9 cellular contexts compared by ENCODE assay signal in the genomic region with DNA sequence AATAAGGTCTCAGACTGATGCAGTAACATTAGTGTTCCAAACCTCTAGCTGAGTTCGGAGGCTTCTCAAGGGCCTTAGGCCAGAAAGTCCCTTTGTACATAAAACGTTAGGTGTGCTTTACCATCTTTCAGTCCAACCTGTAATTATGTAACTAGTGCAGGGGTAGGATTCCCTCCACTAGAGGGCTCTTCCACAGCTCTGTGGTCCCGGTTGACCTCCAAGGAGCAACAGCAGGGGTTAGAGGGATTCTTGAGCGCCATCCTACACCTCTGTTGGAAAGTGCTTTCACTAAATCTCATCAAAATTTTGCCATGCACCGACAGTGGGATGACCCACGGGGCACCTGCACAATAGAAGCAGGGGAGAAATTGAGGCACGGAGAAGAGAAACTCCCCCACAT.
DNase-seq lines count a peak whose midpoint lies in the region; ATAC-seq, FAIRE-seq and TF ChIP-seq lines count a peak whose summit lies in the region.
"Had no signal": no experiment of that assay in that cellular context is flagged by ENCODE, and none has a peak within 500 bp of the region (broad histone marks: within the 10 kb centered on the region; RNA-seq: fewer than 3 reads in every experiment).

No MANE protein-coding gene starts in this region.

- no peak overlapping the region for H3K27ac ChIP-seq in OCI-LY7 (ENCODE audit: low read depth, low read length, poor library complexity, severe bottlenecking)

- TF ChIP-seq POLR2A in GM12892 (IDR thresholded peaks at IDR 0.05; ENCODE audit: low read depth, low read length), result no peak

- no peaks in the 10 kb centered on the region for H3K4me1 ChIP-seq in OCI-LY7 (ENCODE audit: insufficient read depth, low read length, poor library complexity, severe bottlenecking)

- H2AFZ ChIP-seq in OCI-LY7 (ENCODE audit: low read length), result no peak overlapping the region

- peak; percentile 38 for DNase-seq in OCI-LY7 (ENCODE audit: low spot score)
- DNase-seq in left colon, result no peak
- DNase-seq in GM12892 (ENCODE audit: insufficient read length), result no peak
- no peak for DNase-seq in activated T-cell treated with anti-CD3 and anti-CD28 coated beads for 4 hours
- DNase-seq in T-helper 2 cell treated with Interferon-gamma antibody and Interleukin-4, amounts not matched to agents 5 μg/mL and 100 μg/mL, for 36 hours (ENCODE audit: low spot score), result no peak
- DNase-seq: right cardiac atrium had no signal

- H3K4me1 Mint-ChIP-seq in stimulated activated memory B cell treated with anti-CD40 and anti-IgM and Interleukin-4, amounts not matched to agents 10 μg/mL and 1 μg/mL and 100 μg/mL, for 72 hours, result no peaks in the 10 kb centered on the region
- H3K4me1 Mint-ChIP-seq in T-helper 2 cell treated with Interferon-gamma antibody and Interleukin-4, amounts not matched to agents 5 μg/mL and 100 μg/mL, for 36 hours (ENCODE audit: low read depth), result no peaks in the 10 kb centered on the region

- H3K4me3 ChIP-seq in OCI-LY7 (ENCODE audit: low read depth, low read length, poor library complexity, severe bottlenecking), result no peak overlapping the region

- POLR2A ChIA-PET in OCI-LY7 (lab: Charles Lee), result no interaction called here

- ATAC-seq in GM18498 (IDR thresholded peaks at IDR 0.05; ENCODE audit: unreplicated experiment), result peak; percentile 83
- ATAC-seq in HG02642 (IDR thresholded peaks at IDR 0.05; ENCODE audit: poor library complexity, unreplicated experiment), result peak; percentile 84
- peak; percentile 51 for ATAC-seq in left colon
- no peak for ATAC-seq in stimulated activated memory B cell treated with anti-CD40 and anti-IgM and Interleukin-4, amounts not matched to agents 10 μg/mL and 1 μg/mL and 100 μg/mL, for 72 hours

- no peaks in the 10 kb centered on the region for H3K36me3 Mint-ChIP-seq in stimulated activated memory B cell treated with anti-CD40 and anti-IgM and Interleukin-4, amounts not matched to agents 10 μg/mL and 1 μg/mL and 100 μg/mL, for 72 hours
- no peaks in the 10 kb centered on the region for H3K36me3 Mint-ChIP-seq in T-helper 2 cell treated with Interferon-gamma antibody and Interleukin-4, amounts not matched to agents 5 μg/mL and 100 μg/mL, for 36 hours (ENCODE audit: low read depth)

- no TSS peak for BruUV-seq in OCI-LY7 (replicated peaks; lab: Mats Ljungman, UMichigan)

- no peak overlapping the region for H3K27ac Mint-ChIP-seq in stimulated activated memory B cell treated with anti-CD40 and anti-IgM and Interleukin-4, amounts not matched to agents 10 μg/mL and 1 μg/mL and 100 μg/mL, for 72 hours
- H3K27ac Mint-ChIP-seq in T-helper 2 cell treated with Interferon-gamma antibody and Interleukin-4, amounts not matched to agents 5 μg/mL and 100 μg/mL, for 36 hours, result no peak overlapping the region

- no peaks in the 10 kb centered on the region for H3K9me3 ChIP-seq in OCI-LY7 (ENCODE audit: low read length)

- no peaks in the 10 kb centered on the region for H3K36me3 ChIP-seq in OCI-LY7 (ENCODE audit: insufficient read depth, low read length)

- no peaks in the 10 kb centered on the region for H3K9me3 Mint-ChIP-seq in stimulated activated memory B cell treated with anti-CD40 and anti-IgM and Interleukin-4, amounts not matched to agents 10 μg/mL and 1 μg/mL and 100 μg/mL, for 72 hours
- peaks cover 5% of the 10 kb centered on the region for H3K9me3 Mint-ChIP-seq in T-helper 2 cell treated with Interferon-gamma antibody and Interleukin-4, amounts not matched to agents 5 μg/mL and 100 μg/mL, for 36 hours

- no peak for FAIRE-seq in GM12892 (lab: Jason Lieb, UNC)

- H3K4me3 Mint-ChIP-seq in stimulated activated memory B cell treated with anti-CD40 and anti-IgM and Interleukin-4, amounts not matched to agents 10 μg/mL and 1 μg/mL and 100 μg/mL, for 72 hours, result no peak overlapping the region
- H3K4me3 Mint-ChIP-seq in T-helper 2 cell treated with Interferon-gamma antibody and Interleukin-4, amounts not matched to agents 5 μg/mL and 100 μg/mL, for 36 hours, result no peak overlapping the region

- peak; percentile 80 for TF ChIP-seq CTCF in OCI-LY7 (conservative IDR thresholded peaks at IDR 0.05; ENCODE audit: low read length)

- H3K27me3 Mint-ChIP-seq in stimulated activated memory B cell treated with anti-CD40 and anti-IgM and Interleukin-4, amounts not matched to agents 10 μg/mL and 1 μg/mL and 100 μg/mL, for 72 hours, result no peaks in the 10 kb centered on the region
- H3K27me3 Mint-ChIP-seq in T-helper 2 cell treated with Interferon-gamma antibody and Interleukin-4, amounts not matched to agents 5 μg/mL and 100 μg/mL, for 36 hours (ENCODE audit: low read depth), result no peaks in the 10 kb centered on the region

- CTCF ChIA-PET in OCI-LY7 (lab: Charles Lee; ENCODE audit: unreplicated experiment), result no interaction called here

- H3K4me2 ChIP-seq in OCI-LY7 (ENCODE audit: low read length), result no peak overlapping the region

- intact Hi-C loops in OCI-LY7 (cut with micrococcal nuclease; ENCODE audit: unreplicated experiment), result no loop called here
- intact Hi-C loops in left colon (cut with DNase I, micrococcal nuclease), result no loop called here

- H4K20me1 ChIP-seq in OCI-LY7 (ENCODE audit: insufficient read depth, low read length), result no peaks in the 10 kb centered on the region

- H3K79me2 ChIP-seq in OCI-LY7 (ENCODE audit: insufficient read depth, low read depth, low read length), result no peaks in the 10 kb centered on the region

- no peaks in the 10 kb centered on the region for H3K9me2 ChIP-seq in OCI-LY7 (ENCODE audit: insufficient read depth, low read length)
